Comparison of ENCODE assay signal across 13 cellular contexts in the genomic region with DNA sequence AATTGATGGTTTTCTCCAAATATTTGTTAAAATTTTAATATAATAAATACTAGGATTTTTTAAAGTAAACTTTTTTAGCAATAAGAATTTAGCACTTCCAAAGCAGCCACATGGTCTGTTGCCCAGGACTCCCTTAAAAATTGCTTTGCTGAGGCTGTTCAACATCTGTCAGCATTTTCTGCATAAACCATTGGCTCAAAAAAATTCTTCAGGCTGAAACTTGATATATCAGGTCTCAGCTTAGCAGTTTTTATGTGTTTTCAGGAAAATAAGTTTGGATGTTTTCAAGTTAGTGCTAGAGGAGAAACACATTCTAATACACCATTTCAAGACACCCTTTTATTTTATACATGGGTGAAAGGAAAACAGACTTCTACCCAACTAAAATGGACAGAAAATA.
DNase-seq lines count a peak whose midpoint lies in the region; ATAC-seq and TF ChIP-seq lines count a peak whose summit lies in the region.
"Had no signal": no experiment of that assay in that cellular context is flagged by ENCODE, and none has a peak within 500 bp of the region (broad histone marks: within the 10 kb centered on the region; RNA-seq: fewer than 3 reads in every experiment).

No MANE protein-coding gene starts in this region.

- H3K4me3 ChIP-seq in AG10803 (ENCODE audit: low read length), result no peak overlapping the region

- TF ChIP-seq CTCF in AG10803 (conservative IDR thresholded peaks at IDR 0.05; ENCODE audit: low read length), result no peak
- TF ChIP-seq CTCF in chondrocyte (IDR thresholded peaks at IDR 0.05), result no peak

- ATAC-seq in HG03439 (IDR thresholded peaks at IDR 0.05; ENCODE audit: unreplicated experiment) (no peak), HG03135 (IDR thresholded peaks at IDR 0.05; ENCODE audit: unreplicated experiment) (no peak)
- ATAC-seq: stimulated activated naive B cell treated with anti-CD40 and anti-IgM and Interleukin-4, amounts not matched to agents 10 μg/mL and 1 μg/mL and 100 μg/mL, for 72 hours had no signal

- no peak overlapping the region for H3K4me3 Mint-ChIP-seq in chondrocyte (ENCODE audit: unreplicated experiment)
- H3K4me3 Mint-ChIP-seq: stimulated activated naive B cell treated with anti-CD40 and anti-IgM and Interleukin-4, amounts not matched to agents 10 μg/mL and 1 μg/mL and 100 μg/mL, for 72 hours had no signal

- DNase-seq in AG10803 (ENCODE audit: low read depth), result peak; percentile 70
- DNase-seq in NCI-H446 (lab: John Stamatoyannopoulos, UW), result peak; percentile 18 to 43
- DNase-seq in chondrocyte (ENCODE audit: low spot score), result no peak
- DNase-seq in myocyte (ENCODE audit: low read depth), result peak; percentile 73
- DNase-seq in MV-4-11 (lab: John Stamatoyannopoulos, UW), result no peak
- DNase-seq in NCI-H1417 (lab: John Stamatoyannopoulos, UW), result no peak
- DNase-seq: C1 segment of cervical spinal cord; NCI-H2029; NK-92 treated with Interleukin-12 subunit alpha and Interleukin-12 subunit beta, amount 100 ng/mL, for 24 hours; stimulated activated naive B cell treated with anti-CD40 and anti-IgM and Interleukin-4, amounts not matched to agents 10 μg/mL and 1 μg/mL and 100 μg/mL, for 72 hours had no signal

- H3K9me3 Mint-ChIP-seq in chondrocyte (ENCODE audit: low read depth), result peaks cover 17% of the 10 kb centered on the region

- H3K36me3 Mint-ChIP-seq in chondrocyte (ENCODE audit: low read depth), result peaks cover 10% of the 10 kb centered on the region

- peaks cover 82% of the 10 kb centered on the region for H3K4me1 Mint-ChIP-seq in chondrocyte (ENCODE audit: low read depth)

- H3K27ac Mint-ChIP-seq in chondrocyte (ENCODE audit: unreplicated experiment), result peak overlapping the region; percentile 88
- H3K27ac Mint-ChIP-seq: activated T-helper 2 cell treated with anti-CD3 and anti-CD28 coated beads, Interferon-gamma antibody, Interleukin-2, Interleukin-4, amounts not matched to agents 10 μg/mL and 5 μg/mL and 100 μg/mL, durations not matched to agents 14 hours and 24 hours and 36 hours; stimulated activated naive B cell treated with anti-CD40 and anti-IgM and Interleukin-4, amounts not matched to agents 10 μg/mL and 1 μg/mL and 100 μg/mL, for 72 hours had no signal

- H3K27me3 Mint-ChIP-seq in chondrocyte (ENCODE audit: low read depth), result no peaks in the 10 kb centered on the region
- H3K27me3 Mint-ChIP-seq: stimulated activated naive B cell treated with anti-CD40 and anti-IgM and Interleukin-4, amounts not matched to agents 10 μg/mL and 1 μg/mL and 100 μg/mL, for 72 hours had no signal

Comparison
In these comparisons a context has a peak if more than half of its experiments do, and no peak if none do; other contexts are left out.
1. DNase-seq: peak in AG10803 (single experiment), NCI-H446 (2 of 2) and myocyte (single experiment); none in chondrocyte (single experiment), MV-4-11 (single experiment) and NCI-H1417 (0 of 3).